8 cellular contexts compared by ENCODE assay signal in the genomic region with DNA sequence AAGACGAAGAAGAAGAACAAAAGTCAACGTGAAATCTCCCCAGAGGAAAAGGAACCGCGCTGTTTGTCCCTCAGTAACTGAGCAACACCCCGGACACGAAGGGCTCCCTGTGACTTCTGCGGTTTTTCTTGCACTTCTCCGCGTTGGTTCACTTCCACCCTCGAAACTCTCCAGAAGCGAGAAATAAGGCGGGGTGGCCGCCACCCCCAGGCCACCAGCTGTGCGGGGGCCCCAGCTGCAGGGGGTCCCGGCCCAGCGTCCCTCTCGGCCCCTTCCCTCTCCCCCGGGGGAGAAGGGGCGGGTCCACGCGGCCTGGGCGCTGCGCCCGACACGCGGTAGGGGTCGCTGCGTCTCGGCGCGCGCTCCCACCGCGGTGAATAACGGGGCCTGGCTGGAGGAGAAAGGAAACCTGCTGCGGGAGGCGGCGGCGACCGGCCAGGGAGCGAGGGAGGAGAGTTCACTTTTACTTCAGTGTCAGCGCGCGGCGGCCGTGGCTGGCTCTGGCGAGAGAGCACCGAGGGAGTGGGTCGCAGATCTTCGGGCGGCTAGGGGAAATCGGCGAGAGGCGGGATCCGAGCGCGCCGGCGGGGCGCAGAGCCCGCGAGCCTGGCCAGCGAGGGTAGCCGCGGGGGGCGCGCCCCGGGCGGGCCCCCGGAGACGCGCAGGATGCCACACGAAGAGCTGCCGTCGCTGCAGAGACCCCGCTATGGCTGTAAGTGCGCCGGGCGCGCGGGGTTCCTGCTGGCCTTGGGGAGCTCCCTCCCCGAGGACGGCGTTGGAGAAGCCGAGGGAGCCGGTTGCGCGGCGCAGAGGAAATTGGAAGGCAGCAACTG. TPM values are rescaled to one million over a fixed set of nuclear protein-coding genes. Genes with fewer than 3 reads are reported as not detected.
A peak's percentile ranks its signal among the peaks of the same experiment; 100 is the strongest.
DNase-seq lines count a peak whose midpoint lies in the region; ATAC-seq and TF ChIP-seq lines count a peak whose summit lies in the region.

A gene with protein sequence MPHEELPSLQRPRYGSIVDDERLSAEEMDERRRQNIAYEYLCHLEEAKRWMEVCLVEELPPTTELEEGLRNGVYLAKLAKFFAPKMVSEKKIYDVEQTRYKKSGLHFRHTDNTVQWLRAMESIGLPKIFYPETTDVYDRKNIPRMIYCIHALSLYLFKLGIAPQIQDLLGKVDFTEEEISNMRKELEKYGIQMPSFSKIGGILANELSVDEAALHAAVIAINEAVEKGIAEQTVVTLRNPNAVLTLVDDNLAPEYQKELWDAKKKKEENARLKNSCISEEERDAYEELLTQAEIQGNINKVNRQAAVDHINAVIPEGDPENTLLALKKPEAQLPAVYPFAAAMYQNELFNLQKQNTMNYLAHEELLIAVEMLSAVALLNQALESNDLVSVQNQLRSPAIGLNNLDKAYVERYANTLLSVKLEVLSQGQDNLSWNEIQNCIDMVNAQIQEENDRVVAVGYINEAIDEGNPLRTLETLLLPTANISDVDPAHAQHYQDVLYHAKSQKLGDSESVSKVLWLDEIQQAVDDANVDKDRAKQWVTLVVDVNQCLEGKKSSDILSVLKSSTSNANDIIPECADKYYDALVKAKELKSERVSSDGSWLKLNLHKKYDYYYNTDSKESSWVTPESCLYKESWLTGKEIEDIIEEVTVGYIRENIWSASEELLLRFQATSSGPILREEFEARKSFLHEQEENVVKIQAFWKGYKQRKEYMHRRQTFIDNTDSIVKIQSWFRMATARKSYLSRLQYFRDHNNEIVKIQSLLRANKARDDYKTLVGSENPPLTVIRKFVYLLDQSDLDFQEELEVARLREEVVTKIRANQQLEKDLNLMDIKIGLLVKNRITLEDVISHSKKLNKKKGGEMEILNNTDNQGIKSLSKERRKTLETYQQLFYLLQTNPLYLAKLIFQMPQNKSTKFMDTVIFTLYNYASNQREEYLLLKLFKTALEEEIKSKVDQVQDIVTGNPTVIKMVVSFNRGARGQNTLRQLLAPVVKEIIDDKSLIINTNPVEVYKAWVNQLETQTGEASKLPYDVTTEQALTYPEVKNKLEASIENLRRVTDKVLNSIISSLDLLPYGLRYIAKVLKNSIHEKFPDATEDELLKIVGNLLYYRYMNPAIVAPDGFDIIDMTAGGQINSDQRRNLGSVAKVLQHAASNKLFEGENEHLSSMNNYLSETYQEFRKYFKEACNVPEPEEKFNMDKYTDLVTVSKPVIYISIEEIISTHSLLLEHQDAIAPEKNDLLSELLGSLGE (N-terminal part only) (plus strand): TSS at position 406 of the 833 bp plus-strand sequence. CDS start 261 bp downstream, at position 667.

- WGBS in upper lobe of left lung, 2 donors, result 0% methylated on average over 30 to 80 of the region's 89 CpGs

- H3K27ac Mint-ChIP-seq in CD4-positive, alpha-beta memory T cell, result peak within 1 kb of the TSS; percentile 96 to 99 (median 98)

- peak within 1 kb of the TSS; percentile 95 to 98 (median 97) for H3K4me3 Mint-ChIP-seq in CD4-positive, alpha-beta memory T cell

- peak; percentile 50 to 88 (median 83) for TF ChIP-seq CTCF in upper lobe of left lung (IDR thresholded peaks at IDR 0.05)

- no peak for TF ChIP-seq EP300 in upper lobe of left lung (IDR thresholded peaks at IDR 0.05)

- peak; percentile 91 to 96 (median 94) for DNase-seq in CD4-positive, alpha-beta memory T cell
- DNase-seq in SK-N-DZ (ENCODE audit: low spot score), result peak; percentile 29
- peak; percentile 52 to 73 (median 63) for DNase-seq in activated naive CD4-positive, alpha-beta T cell (lab: John Stamatoyannopoulos, UW)
- DNase-seq in Right ventricle myocardium superior, result peak; percentile 82
- DNase-seq in posterior cingulate gyrus, result peak in 9 of 10 donors; percentile 16 to 88 (median 34)
- DNase-seq in upper lobe of left lung, result peak; percentile 73 to 96

- H3K36me3 ChIP-seq in CD4-positive, alpha-beta memory T cell (ENCODE audit: insufficient read depth, low read length), result no peaks in the 10 kb centered on the region
- no peaks in the 10 kb centered on the region for H3K36me3 ChIP-seq in upper lobe of left lung

- peak within 1 kb of the TSS; percentile 68 to 82 for H3K4me3 ChIP-seq in CD4-positive, alpha-beta memory T cell (ENCODE audit: low read length in 2 of 2)
- H3K4me3 ChIP-seq in upper lobe of left lung, result peak within 1 kb of the TSS; percentile 47 to 77 (median 72)

- intact Hi-C loops in CD4-positive, alpha-beta memory T cell (cut with micrococcal nuclease), result loop anchor here (1.0 to 10.0 kb wide), 10 partner anchors 49 to 892 kb away; a partner anchor contains a TSS
- intact Hi-C loops in Right ventricle myocardium superior (cut with DNase I) (loop anchor here (10.0 kb wide), 1 partner anchor 162 kb away; no protein-coding TSS in a partner anchor), posterior cingulate gyrus (cut with DNase I) (no loop called here)

- peak; percentile 73 for ATAC-seq in GM19372 (IDR thresholded peaks at IDR 0.05; ENCODE audit: low read depth, unreplicated experiment)
- ATAC-seq in HG03469 (IDR thresholded peaks at IDR 0.05; ENCODE audit: unreplicated experiment), result peak; percentile 28
- peak; percentile 91 for ATAC-seq in Right ventricle myocardium superior (ENCODE audit: poor library complexity)
- ATAC-seq in upper lobe of left lung (ENCODE audit: low FRiP score in 2 of 2), result peak; percentile 83 to 92

- TF ChIP-seq POLR2A in upper lobe of left lung (IDR thresholded peaks at IDR 0.05), result peak in 1 of 4 donors; percentile 71

- no peaks in the 10 kb centered on the region for H3K9me3 ChIP-seq in CD4-positive, alpha-beta memory T cell (ENCODE audit: control insufficient read depth in 1 of 2, low read length in 2 of 2)
- H3K9me3 ChIP-seq in upper lobe of left lung, result no peaks in the 10 kb centered on the region

- H3K27me3 ChIP-seq in CD4-positive, alpha-beta memory T cell (ENCODE audit: insufficient read depth, low read length), result no peaks in the 10 kb centered on the region
- H3K27me3 ChIP-seq in upper lobe of left lung, result no peaks in the 10 kb centered on the region

- no peaks in the 10 kb centered on the region for H3K27me3 Mint-ChIP-seq in CD4-positive, alpha-beta memory T cell

- CTCF ChIA-PET in CD4-positive, alpha-beta memory T cell (lab: Charles Lee; ENCODE audit: partially characterized antibody), result interaction anchor here (0.7 to 13.0 kb wide), 40 partner anchors 9 to 237 kb away, joined by 3 to 140 read pairs (median 4); no protein-coding TSS in a partner anchor

- H3K4me1 Mint-ChIP-seq in CD4-positive, alpha-beta memory T cell, result peaks cover 44 to 72% (median 54%) of the 10 kb centered on the region in 4 donors

- H3K27ac ChIP-seq in CD4-positive, alpha-beta memory T cell (ENCODE audit: low read depth, low read length), result peak within 1 kb of the TSS; percentile 93
- peak within 1 kb of the TSS; percentile 69 to 92 (median 86) for H3K27ac ChIP-seq in upper lobe of left lung

- H3K36me3 Mint-ChIP-seq in CD4-positive, alpha-beta memory T cell, result peaks cover 0 to 25% of the 10 kb centered on the region in 2 donors

- H3K9me3 Mint-ChIP-seq in CD4-positive, alpha-beta memory T cell, result peaks cover 0 to 3% (median 0%) of the 10 kb centered on the region in 8 donors

- POLR2A ChIA-PET in CD4-positive, alpha-beta memory T cell (lab: Charles Lee; ENCODE audit: partially characterized antibody), result interaction anchor here (0.6 to 7.4 kb wide), 51 partner anchors 12 to 1636 kb away, joined by 3 to 248 read pairs (median 4); a partner anchor contains a TSS

- peaks cover 56% of the 10 kb centered on the region for H3K4me1 ChIP-seq in CD4-positive, alpha-beta memory T cell (ENCODE audit: insufficient read depth, low read length)
- peaks cover 0 to 43% (median 31%) of the 10 kb centered on the region in 4 donors for H3K4me1 ChIP-seq in upper lobe of left lung

RNA-seq across cellular contexts. Expression of the gene that starts here (rescaled TPM):
- total RNA-seq in CD4-positive, alpha-beta memory T cell, result 100 to 1,000 TPM; 125 to 126 TPM
- polyA plus RNA-seq in CD4-positive, alpha-beta memory T cell, result 10 to 100 TPM; 24.7 to 72.5 TPM
- polyA plus RNA-seq in SK-N-DZ (2014; cell fraction: cytosol; rRNA removed), result 0.05 TPM in 1 of 2 replicates, not detected in the other
- not detected in 2 replicates for polyA plus RNA-seq in SK-N-DZ (2014; cell fraction: nucleus; rRNA removed)
- total RNA-seq in Right ventricle myocardium superior (4.2 TPM), upper lobe of left lung (10 to 100 TPM; 24.3 to 57.6 (median 28.9) TPM)

Comparison
In these comparisons a context has a peak if more than half of its experiments do, and no peak if none do; other contexts are left out.
1. Peak in every context shown above with its lines: DNase-seq, ATAC-seq, H3K4me3 ChIP-seq and H3K27ac ChIP-seq.
2. DNase-seq: peak in every context shown above with its lines; median percentile 94 in CD4-positive, alpha-beta memory T cell; 84 in upper lobe of left lung; 82 in Right ventricle myocardium superior; 63 in activated naive CD4-positive, alpha-beta T cell; 34 in posterior cingulate gyrus; 29 in SK-N-DZ.
3. ATAC-seq: peak in every context shown above with its lines; median percentile 91 in Right ventricle myocardium superior; 88 in upper lobe of left lung; 73 in GM19372; 28 in HG03469.